Comparison of ENCODE assay signal across 9 cellular contexts in the genomic region with DNA sequence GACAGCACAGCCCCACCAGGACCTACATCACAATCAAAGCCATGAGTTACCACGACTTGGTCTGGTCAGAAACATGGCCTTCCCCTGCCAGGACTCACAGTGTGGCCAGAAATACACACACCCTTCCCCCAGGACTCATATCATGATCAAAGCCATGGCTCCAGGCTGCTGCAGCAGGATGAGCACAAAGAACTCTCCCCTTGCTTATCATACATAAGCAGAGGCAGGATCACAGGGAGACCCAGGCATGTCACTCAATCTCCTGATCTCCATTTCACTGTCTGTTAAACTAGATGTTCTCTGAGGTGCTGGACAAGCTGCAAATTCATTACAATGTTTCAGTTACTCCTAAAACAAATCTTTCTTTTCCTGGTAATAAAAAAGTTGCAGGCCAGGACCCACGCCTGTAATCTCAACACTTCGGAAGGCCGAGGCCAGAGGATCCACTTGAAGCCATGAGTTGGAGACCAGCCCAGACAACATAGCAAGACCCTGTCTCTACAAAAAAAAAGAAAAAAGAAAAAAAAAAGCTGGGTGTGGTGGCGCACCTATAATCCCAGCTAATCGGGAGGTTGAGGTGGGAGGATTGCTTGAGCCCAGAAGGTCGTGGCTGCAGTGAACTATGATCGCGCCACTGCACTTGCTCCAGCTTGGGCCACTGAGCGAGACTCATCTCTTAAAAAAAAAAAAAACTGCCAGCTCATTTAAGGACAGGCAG. TPM values are rescaled to one million over a fixed set of nuclear protein-coding genes. Genes with fewer than 3 reads are reported as not detected.
DNase-seq lines count a peak whose midpoint lies in the region; ATAC-seq and TF ChIP-seq lines count a peak whose summit lies in the region.
"Had no signal": no experiment of that assay in that cellular context is flagged by ENCODE, and none has a peak within 500 bp of the region (broad histone marks: within the 10 kb centered on the region; RNA-seq: fewer than 3 reads in every experiment).

No MANE protein-coding gene starts in this region.

- H3K9me3 ChIP-seq in MM.1S (replicated peaks; ENCODE audit: insufficient read depth, low read length) (no peaks in the 10 kb centered on the region), osteoblast (ENCODE audit: low read depth, low read length) (no peaks in the 10 kb centered on the region), mucosa of descending colon (no peaks in the 10 kb centered on the region)

- no peaks in the 10 kb centered on the region for H3K27me3 ChIP-seq in MM.1S (replicated peaks; ENCODE audit: insufficient read depth, low read length)
- no peaks in the 10 kb centered on the region for H3K27me3 ChIP-seq in osteoblast (ENCODE audit: insufficient read depth, low read length)

- H4K20me1 ChIP-seq in MM.1S (ENCODE audit: insufficient read depth, low read length) (no peaks in the 10 kb centered on the region), osteoblast (ENCODE audit: insufficient read depth, low read length) (peaks cover 4% of the 10 kb centered on the region)

- H3K36me3 ChIP-seq in MM.1S (replicated peaks; ENCODE audit: insufficient read depth, low read length) (no peaks in the 10 kb centered on the region), osteoblast (ENCODE audit: insufficient read depth, low read length) (no peaks in the 10 kb centered on the region), mucosa of descending colon (ENCODE audit: low read depth) (peaks cover 3% of the 10 kb centered on the region)

- TF ChIP-seq CTCF in MM.1S (IDR thresholded peaks at IDR 0.05; ENCODE audit: low read length) (no peak), brain (conservative IDR thresholded peaks at IDR 0.05) (no peak), osteoblast (IDR thresholded peaks at IDR 0.05; ENCODE audit: extremely low read depth, low read depth, low read length) (no peak), mucosa of descending colon (IDR thresholded peaks at IDR 0.05) (no peak)

- ATAC-seq in mucosa of descending colon (no peak), HG03432 (IDR thresholded peaks at IDR 0.05; ENCODE audit: unreplicated experiment) (no peak)

- no peak overlapping the region for H3K9ac ChIP-seq in MM.1S (ENCODE audit: low read length)

- H3K79me2 ChIP-seq in MM.1S (ENCODE audit: low read length) (no peaks in the 10 kb centered on the region), osteoblast (ENCODE audit: insufficient read depth, low read length) (peaks cover 19% of the 10 kb centered on the region)

- H3K27ac ChIP-seq in MM.1S (ENCODE audit: low read length) = no peak overlapping the region
- H3K27ac ChIP-seq in osteoblast (ENCODE audit: low read depth, low read length) = no peak overlapping the region

- H3K4me3 ChIP-seq in MM.1S (ENCODE audit: low read length) = peak overlapping the region; percentile 67; the same call in 1 of the 2 replicates
- H3K4me3 ChIP-seq in osteoblast (ENCODE audit: insufficient read depth, low read length) = no peak overlapping the region
- H3K4me3 ChIP-seq in mucosa of descending colon = no peak overlapping the region

- H3K9me2 ChIP-seq in MM.1S (replicated peaks; ENCODE audit: insufficient read depth, low read length) = no peaks in the 10 kb centered on the region

- H3K27ac Mint-ChIP-seq in brain = peak overlapping the region; percentile 68 to 94 (median 92)

- H2AFZ ChIP-seq in MM.1S (ENCODE audit: low read length) (no peak overlapping the region), osteoblast (ENCODE audit: low read length) (peak overlapping the region; percentile 25)

- peaks cover 5% of the 10 kb centered on the region for H3K27me3 Mint-ChIP-seq in brain

- peaks cover 79% of the 10 kb centered on the region for H3K4me1 Mint-ChIP-seq in brain

- peaks cover 34% of the 10 kb centered on the region for H3K36me3 Mint-ChIP-seq in brain

- intact Hi-C loops in mucosa of descending colon (cut with DNase I, micrococcal nuclease) = loop anchor here in 1 of 2 donors (10.0 kb wide), 1 partner anchor 281 kb away; no protein-coding TSS in a partner anchor

- H3K4me1 ChIP-seq in MM.1S (ENCODE audit: low read length) (peaks cover 9% of the 10 kb centered on the region), osteoblast (ENCODE audit: insufficient read depth, low read length) (peaks cover 34% of the 10 kb centered on the region), mucosa of descending colon (ENCODE audit: low read depth) (peaks cover 30% of the 10 kb centered on the region)

- H3K9me3 Mint-ChIP-seq in brain = peaks cover 0 to 3% (median 0%) of the 10 kb centered on the region in 5 experiments

- DNase-seq in NCI-H82 (lab: John Stamatoyannopoulos, UW) (peak; percentile 24), NCI-H82 treated with DMSO at 0.1 percent for 48 hours (lab: John Stamatoyannopoulos, UW; ENCODE audit: unreplicated experiment) (no peak), MM.1S (no peak), osteoblast (ENCODE audit: insufficient read length, low spot score, missing footprints) (peak; percentile 52), DMS114 treated with DMSO at 0.1 percent for 48 hours (lab: John Stamatoyannopoulos, UW; ENCODE audit: unreplicated experiment) (no peak), mucosa of descending colon (no peak)

- peak overlapping the region; percentile 89 to 93 (median 89) for H3K4me3 Mint-ChIP-seq in brain

- peaks cover 9% of the 10 kb centered on the region for H3F3A ChIP-seq in MM.1S (ENCODE audit: insufficient read depth, low read length)

- peak overlapping the region; percentile 78; the same call in 1 of the 2 replicates for H3K4me2 ChIP-seq in MM.1S (ENCODE audit: low read depth, low read length)
- H3K4me2 ChIP-seq in osteoblast (ENCODE audit: insufficient read depth, low read length) = no peak overlapping the region

RNA-seq across cellular contexts. Expression of gene PFKFB4, which starts 1.2 kb away (rescaled TPM):
- polyA plus RNA-seq in brain (ENCODE audit: insufficient read depth, low read depth, low replicate concordance) = 5.6 TPM
- total RNA-seq in osteoblast (12.3 and 12.4 TPM in 2 replicates), mucosa of descending colon (10 to 100 TPM in 2 of 3 donors, 1 to 10 TPM in 1; 4.4 to 14.2 (median 10.8) TPM)

RNA-seq across cellular contexts. Expression of gene UCN2, which starts 8.2 kb away (rescaled TPM):
- polyA plus RNA-seq in brain (ENCODE audit: insufficient read depth, low read depth, low replicate concordance) = not detected
- total RNA-seq in osteoblast (0.29 and 0.72 TPM in 2 replicates), mucosa of descending colon (under 1 TPM in 1 of 3 donors, not detected in 2; 0.19 TPM)
- total RNA-seq: lung microvascular endothelial cell had no signal

RNA-seq across cellular contexts. Expression of gene COL7A1, which starts 39.7 kb away (rescaled TPM):
- polyA plus RNA-seq in brain (ENCODE audit: insufficient read depth, low read depth, low replicate concordance) = 1.5 TPM
- total RNA-seq in osteoblast (12.7 and 21.4 TPM in 2 replicates), mucosa of descending colon (1 to 10 TPM; 2.8 to 6.8 (median 3.9) TPM)

RNA-seq across cellular contexts. Expression of gene SHISA5, which starts 51.4 kb away (rescaled TPM):
- polyA plus RNA-seq in brain (ENCODE audit: insufficient read depth, low read depth, low replicate concordance) = 109 TPM
- total RNA-seq in osteoblast = 99.3 and 105 TPM in 2 replicates
- total RNA-seq in mucosa of descending colon = 100 to 1,000 TPM; 106 to 120 (median 115) TPM

RNA-seq across cellular contexts. Expression of gene UQCRC1, which starts 54.1 kb away (rescaled TPM):
- polyA plus RNA-seq in brain (ENCODE audit: insufficient read depth, low read depth, low replicate concordance) = 205 TPM
- total RNA-seq in osteoblast = 299 and 308 TPM in 2 replicates
- total RNA-seq in mucosa of descending colon = 100 to 1,000 TPM; 384 to 562 (median 554) TPM

Comparison
In these comparisons a context has a peak if more than half of its experiments do, and no peak if none do; other contexts are left out.
1. DNase-seq: peak in NCI-H82 (single experiment) and osteoblast (single experiment); none in NCI-H82 treated with DMSO at 0.1 percent for 48 hours (single experiment), MM.1S (single experiment), DMS114 treated with DMSO at 0.1 percent for 48 hours (single experiment) and mucosa of descending colon (0 of 3).